12 cellular contexts compared by ENCODE assay signal in genomic region chr10:70130878-70131559, GRCh38. TPM values are rescaled to one million over a fixed set of nuclear protein-coding genes. Genes with fewer than 3 reads are reported as not detected.
DNase-seq lines count a peak whose midpoint lies in the region; ATAC-seq, FAIRE-seq and TF ChIP-seq lines count a peak whose summit lies in the region.
"Had no signal": no experiment of that assay in that cellular context is flagged by ENCODE, and none has a peak within 500 bp of the region (broad histone marks: within the 10 kb centered on the region; RNA-seq: fewer than 3 reads in every experiment).

No MANE protein-coding gene starts in this region.

- WGBS in transverse colon (ENCODE audit: low coverage in 1 of 2), 2 donors: 72% methylated on average over 10 of the region's 10 CpGs; no CpG with 5 or more reads in 1 of the 2 donors

- H3K9me1 ChIP-seq in keratinocyte (ENCODE audit: control insufficient read depth, extremely low read depth, insufficient read depth, low read length): no peaks in the 10 kb centered on the region

- no peaks in the 10 kb centered on the region for H3K79me2 ChIP-seq in keratinocyte (ENCODE audit: control insufficient read depth, insufficient read depth, low read length)

- ATAC-seq in activated T-cell treated with anti-CD3 and anti-CD28 coated beads, Interleukin-2, amount 50 U/mL, for 72 hours (replicated peaks in 1 of 2): no peak

- H3K36me3 ChIP-seq in ascending aorta: peaks cover 0 to 4% of the 10 kb centered on the region in 2 donors
- H3K36me3 ChIP-seq in keratinocyte (ENCODE audit: control insufficient read depth in 2 of 2, extremely low read depth in 1 of 2, insufficient read depth in 2 of 2, low read length in 2 of 2): no peaks in the 10 kb centered on the region
- H3K36me3 ChIP-seq in transverse colon: no peaks in the 10 kb centered on the region

- H3K4me1 ChIP-seq in ascending aorta (peaks cover 0 to 13% of the 10 kb centered on the region in 2 donors), keratinocyte (ENCODE audit: control insufficient read depth, extremely low read depth, insufficient read depth, low read length) (peaks cover 15% of the 10 kb centered on the region), transverse colon (peaks cover 7 to 28% (median 13%) of the 10 kb centered on the region in 4 donors)

- no peak overlapping the region for H3K27ac Mint-ChIP-seq in activated T-cell treated with anti-CD3 and anti-CD28 coated beads, Interleukin-2, amount 50 U/mL, for 72 hours
- H3K27ac Mint-ChIP-seq: activated CD4-positive, alpha-beta memory T cell treated with anti-CD3 and anti-CD28 coated beads for 36 hours had no signal

- H3K9me3 ChIP-seq in ascending aorta (no peaks in the 10 kb centered on the region), keratinocyte (ENCODE audit: control insufficient read depth, low read depth, low read length) (no peaks in the 10 kb centered on the region), transverse colon (no peaks in the 10 kb centered on the region)

- H3K27ac ChIP-seq in ascending aorta: peak overlapping the region; percentile 86 to 89
- H3K27ac ChIP-seq in keratinocyte (ENCODE audit: control insufficient read depth, insufficient read depth, low read length): no peak overlapping the region
- peak overlapping the region; percentile 84 to 91 (median 87) for H3K27ac ChIP-seq in transverse colon

- H3K4me2 ChIP-seq in keratinocyte (ENCODE audit: control insufficient read depth, extremely low read depth, insufficient read depth, low read depth, low read length): peak overlapping the region; percentile 8

- FAIRE-seq in keratinocyte (lab: Jason Lieb, UNC): no peak

- TF ChIP-seq EP300 in transverse colon (IDR thresholded peaks at IDR 0.05; ENCODE audit: low read depth): no peak

- intact Hi-C loops in ascending aorta (cut with DNase I): loop anchor here (10.0 kb wide), 1 partner anchor 234 kb away; no protein-coding TSS in a partner anchor
- intact Hi-C loops in transverse colon (cut with DNase I; ENCODE audit: low total_unique reads): no loop called here

- H3K9ac ChIP-seq in keratinocyte (ENCODE audit: control insufficient read depth, extremely low read depth, insufficient read depth, low read length): no peak overlapping the region

- TF ChIP-seq POLR2A in transverse colon (IDR thresholded peaks at IDR 0.05): no peak

- H2AFZ ChIP-seq in keratinocyte (ENCODE audit: control insufficient read depth, low read length): no peak overlapping the region

- H3K4me1 Mint-ChIP-seq in activated T-cell treated with anti-CD3 and anti-CD28 coated beads, Interleukin-2, amount 50 U/mL, for 72 hours (ENCODE audit: low read depth): peaks cover 20% of the 10 kb centered on the region

- in situ Hi-C loops in transverse colon (cut with MboI; ENCODE audit: low pct_ligation_motif_present in 1 of 4, low pct_unique_long_range_greater_than_20kb in 1 of 4, low sequenced_read_pairs in 3 of 4): no loop called here

- peaks cover 0 to 1% of the 10 kb centered on the region in 2 donors for H3K36me3 Mint-ChIP-seq in activated T-cell treated with anti-CD3 and anti-CD28 coated beads, Interleukin-2, amount 50 U/mL, for 72 hours (ENCODE audit: insufficient read depth in 2 of 2)

- H3K9me3 Mint-ChIP-seq in activated T-cell treated with anti-CD3 and anti-CD28 coated beads, Interleukin-2, amount 50 U/mL, for 72 hours: no peaks in the 10 kb centered on the region
- H3K9me3 Mint-ChIP-seq: activated CD4-positive, alpha-beta memory T cell treated with anti-CD3 and anti-CD28 coated beads for 36 hours had no signal

- H4K20me1 ChIP-seq in keratinocyte (ENCODE audit: control insufficient read depth, extremely low read depth, insufficient read depth, low read length): no peaks in the 10 kb centered on the region

- H3K27me3 ChIP-seq in ascending aorta (no peaks in the 10 kb centered on the region), keratinocyte (ENCODE audit: control insufficient read depth, extremely low read depth, insufficient read depth, low read length) (no peaks in the 10 kb centered on the region), transverse colon (no peaks in the 10 kb centered on the region)

- H3K27me3 Mint-ChIP-seq in activated T-cell treated with anti-CD3 and anti-CD28 coated beads, Interleukin-2, amount 50 U/mL, for 72 hours (ENCODE audit: low read depth): no peaks in the 10 kb centered on the region
- H3K27me3 Mint-ChIP-seq: activated CD4-positive, alpha-beta memory T cell treated with anti-CD3 and anti-CD28 coated beads for 36 hours had no signal

- TF ChIP-seq CTCF in ascending aorta (IDR thresholded peaks at IDR 0.05): no peak
- no peak for TF ChIP-seq CTCF in keratinocyte (optimal IDR thresholded peaks at IDR 0.05 in 1 of 3, IDR thresholded peaks at IDR 0.05 in 1 of 3, conservative IDR thresholded peaks at IDR 0.05 in 1 of 3; ENCODE audit: extremely low read depth in 1 of 3, insufficient read depth in 2 of 3, low read length in 3 of 3)
- TF ChIP-seq CTCF in transverse colon (IDR thresholded peaks at IDR 0.05): no peak

- H3K4me3 Mint-ChIP-seq in activated T-cell treated with anti-CD3 and anti-CD28 coated beads, Interleukin-2, amount 50 U/mL, for 72 hours: peak overlapping the region; percentile 93 to 96

- dilution Hi-C loops in keratinocyte (cut with MboI; ENCODE audit: extremely low pct_ligation_motif_present, low sequenced_read_pairs): no loop called here

- peak overlapping the region in 1 of 2 donors; percentile 96 for H3K4me3 ChIP-seq in ascending aorta
- no peak overlapping the region for H3K4me3 ChIP-seq in keratinocyte (ENCODE audit: control insufficient read depth in 2 of 3, extremely low read depth in 1 of 3, insufficient read depth in 2 of 3, low read depth in 1 of 3, low read length in 3 of 3)
- H3K4me3 ChIP-seq in transverse colon: peak overlapping the region in 2 of 4 donors; percentile 74 to 87

- DNase-seq in activated T-cell treated with anti-CD3 and anti-CD28 coated beads, Interleukin-2, amount 50 U/mL, for 72 hours: no peak
- no peak for DNase-seq in activated T-cell treated with anti-CD3 and anti-CD28 coated beads, Interleukin-2, amount 50 U/mL, for 48 hours
- DNase-seq in ascending aorta (ENCODE audit: low spot score in 2 of 2) (peak in 1 of 2 donors; percentile 67), keratinocyte (ENCODE audit: low read depth, low spot score) (no peak), transverse colon (no peak), NCI-H774 (lab: John Stamatoyannopoulos, UW) (no peak), NCI-H1417 (lab: John Stamatoyannopoulos, UW) (no peak)
- DNase-seq in activated CD4-positive, alpha-beta T cell treated with anti-CD3 and anti-CD28 coated beads for 48 hours: no peak
- DNase-seq: activated CD4-positive, alpha-beta memory T cell treated with anti-CD3 and anti-CD28 coated beads for 36 hours; C1 segment of cervical spinal cord; GOT3; NCI-H1092 treated with DMSO at 0.1 percent for 48 hours had no signal

RNA-seq across cellular contexts. Expression of gene AIFM2, which starts 1.6 kb away (rescaled TPM):
- 1 to 10 TPM; 6.4 to 7.2 TPM for total RNA-seq in activated T-cell treated with anti-CD3 and anti-CD28 coated beads, Interleukin-2, amount 50 U/mL, for 72 hours
- total RNA-seq in ascending aorta (2.9 TPM), transverse colon (10 to 100 TPM in 3 of 4 donors, 1 to 10 TPM in 1; 3.8 to 27.0 (median 23.9) TPM)
- 1.3 to 2.4 TPM (median 1.8 TPM) in 3 replicates for polyA plus RNA-seq in keratinocyte
- polyA plus RNA-seq in keratinocyte (2011; ENCODE audit: low read depth): 0.91 TPM
- 1.0 and 1.2 TPM in 2 replicates for polyA plus RNA-seq in keratinocyte (2011; cell fraction: cytosol; rRNA removed)
- polyA plus RNA-seq in keratinocyte (2011; cell fraction: nucleus; rRNA removed): 2.1 and 2.3 TPM in 2 replicates
- polyA plus RNA-seq in keratinocyte (2012; ENCODE audit: low replicate concordance): 1.8 and 2.5 TPM in 2 replicates
- polyA minus RNA-seq in keratinocyte: 1.4 to 3.7 TPM (median 2.8 TPM) in 3 replicates
- 2.3 TPM for polyA minus RNA-seq in keratinocyte (2011; cell fraction: cytosol; rRNA and poly(A)+ RNA removed)
- 0.84 and 1.6 TPM in 2 replicates for polyA minus RNA-seq in keratinocyte (2011; cell fraction: nucleus; rRNA and poly(A)+ RNA removed)

RNA-seq across cellular contexts. Expression of gene TYSND1, which starts 15.5 kb away (rescaled TPM):
- 10 to 100 TPM; 11.8 to 13.8 TPM for total RNA-seq in activated T-cell treated with anti-CD3 and anti-CD28 coated beads, Interleukin-2, amount 50 U/mL, for 72 hours
- total RNA-seq in ascending aorta (12.3 TPM), transverse colon (10 to 100 TPM; 18.6 to 48.8 (median 21.9) TPM)
- polyA plus RNA-seq in keratinocyte: 9.6 to 15.2 TPM (median 9.9 TPM) in 3 replicates
- polyA plus RNA-seq in keratinocyte (2011; ENCODE audit: low read depth): 4.3 TPM
- polyA plus RNA-seq in keratinocyte (2011; cell fraction: cytosol; rRNA removed): 7.7 and 11.8 TPM in 2 replicates
- polyA plus RNA-seq in keratinocyte (2011; cell fraction: nucleus; rRNA removed): 29.4 and 40.3 TPM in 2 replicates
- polyA plus RNA-seq in keratinocyte (2012; ENCODE audit: low replicate concordance): 12.7 and 18.5 TPM in 2 replicates
- polyA minus RNA-seq in keratinocyte: 8.4 to 11.4 TPM (median 9.6 TPM) in 3 replicates
- 14.0 TPM for polyA minus RNA-seq in keratinocyte (2011; cell fraction: cytosol; rRNA and poly(A)+ RNA removed)
- polyA minus RNA-seq in keratinocyte (2011; cell fraction: nucleus; rRNA and poly(A)+ RNA removed): 13.3 and 15.0 TPM in 2 replicates

RNA-seq across cellular contexts. Expression of gene SAR1A, which starts 39.3 kb away (rescaled TPM):
- total RNA-seq in activated T-cell treated with anti-CD3 and anti-CD28 coated beads, Interleukin-2, amount 50 U/mL, for 72 hours: 10 to 100 TPM; 87.8 to 97.1 TPM
- 43.3 TPM for total RNA-seq in ascending aorta
- 71.4 to 109 TPM (median 80.2 TPM) in 3 replicates for polyA plus RNA-seq in keratinocyte
- polyA plus RNA-seq in keratinocyte (2011; ENCODE audit: low read depth): 42.1 TPM
- polyA plus RNA-seq in keratinocyte (2011; cell fraction: cytosol; rRNA removed): 44.9 and 71.5 TPM in 2 replicates
- polyA plus RNA-seq in keratinocyte (2011; cell fraction: nucleus; rRNA removed): 56.6 and 70.5 TPM in 2 replicates
- 51.8 and 76.0 TPM in 2 replicates for polyA plus RNA-seq in keratinocyte (2012; ENCODE audit: low replicate concordance)
- 77.5 to 146 TPM (median 102 TPM) in 3 replicates for polyA minus RNA-seq in keratinocyte
- polyA minus RNA-seq in keratinocyte (2011; cell fraction: cytosol; rRNA and poly(A)+ RNA removed): 95.0 TPM
- polyA minus RNA-seq in keratinocyte (2011; cell fraction: nucleus; rRNA and poly(A)+ RNA removed): 45.6 and 96.0 TPM in 2 replicates
- 10 to 100 TPM; 35.2 to 93.9 (median 51.3) TPM for total RNA-seq in transverse colon
